Comparison of ENCODE assay signal across 14 cellular contexts in the genomic region with DNA sequence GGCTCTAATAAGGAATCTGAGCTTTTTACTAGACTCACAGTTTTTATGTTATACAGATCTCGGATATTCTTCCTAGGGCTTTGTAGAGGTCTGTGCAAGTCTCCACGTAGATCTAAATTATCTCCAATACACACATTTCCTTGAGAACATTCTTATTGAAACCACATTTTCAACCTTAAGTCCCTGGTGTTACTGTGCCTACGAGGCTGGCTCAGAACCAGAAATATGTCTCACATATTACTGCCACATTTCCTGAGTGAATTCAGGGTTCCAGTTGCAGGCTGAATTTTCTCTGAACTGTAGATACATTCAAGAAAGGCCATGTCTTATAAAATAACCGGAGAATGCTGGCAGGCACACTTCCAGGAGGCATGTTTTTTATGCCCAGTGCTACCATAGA. TPM values are rescaled to one million over a fixed set of nuclear protein-coding genes. Genes with fewer than 3 reads are reported as not detected.
DNase-seq lines count a peak whose midpoint lies in the region; ATAC-seq and TF ChIP-seq lines count a peak whose summit lies in the region.
"Had no signal": no experiment of that assay in that cellular context is flagged by ENCODE, and none has a peak within 500 bp of the region (broad histone marks: within the 10 kb centered on the region; RNA-seq: fewer than 3 reads in every experiment).

No MANE protein-coding gene starts in this region.

- H3K9me3 ChIP-seq in mesenchymal stem cell (ENCODE audit: control insufficient read depth, low read length) (no peaks in the 10 kb centered on the region), Caco-2 (no peaks in the 10 kb centered on the region), H9 (ENCODE audit: control insufficient read depth, low read depth, low read length) (no peaks in the 10 kb centered on the region)

- H3K4me3 Mint-ChIP-seq in Caco-2 (ENCODE audit: unreplicated experiment) (no peak overlapping the region), H9 (no peak overlapping the region)

- H3T11ph ChIP-seq in H9 (ENCODE audit: low read length): no peak overlapping the region

- H2BK15ac ChIP-seq in mesenchymal stem cell (ENCODE audit: low read depth, poor library complexity, severe bottlenecking) (no peak overlapping the region), H9 (ENCODE audit: low read depth, low read length) (no peak overlapping the region)

- H3K27ac Mint-ChIP-seq in Caco-2 (ENCODE audit: unreplicated experiment) (no peak overlapping the region), H9 (no peak overlapping the region)

- H3K14ac ChIP-seq in mesenchymal stem cell (ENCODE audit: low read length in 2 of 2) (no peak overlapping the region), H9 (ENCODE audit: insufficient read depth, low read length) (no peak overlapping the region)

- H3K36me3 Mint-ChIP-seq in Caco-2 (ENCODE audit: insufficient read depth, unreplicated experiment) (no peaks in the 10 kb centered on the region), H9 (ENCODE audit: insufficient read depth in 1 of 3, low read depth in 3 of 3) (no peaks in the 10 kb centered on the region; a peak in 1 of 7 replicates)

- DNase-seq in BJ (ENCODE audit: low read depth) (peak; percentile 32), LHCN-M2 (ENCODE audit: low read depth) (peak; percentile 34), cardiac fibroblast (ENCODE audit: low read depth in 2 of 2) (peak; percentile 48 to 50), mesenchymal stem cell (no peak), Caco-2 (no peak), mucosa of gallbladder (ENCODE audit: low spot score) (no peak), H9 (no peak)
- DNase-seq: activated T-cell treated with anti-CD3 and anti-CD28 coated beads, Interleukin-2, amount 50 U/mL, for 1 hour; Calu3; Kasumi-1; NCI-H1694 treated with DMSO at 0.1 percent for 48 hours; stimulated activated naive CD4-positive, alpha-beta T cell had no signal

- H4K8ac ChIP-seq in mesenchymal stem cell (ENCODE audit: low read length) (no peak overlapping the region), H9 (replicated peaks; ENCODE audit: insufficient read length, low read depth, low read length) (no peak overlapping the region)

- no peak overlapping the region for H3K4ac ChIP-seq in mesenchymal stem cell (ENCODE audit: low read depth in 1 of 2, low read length in 2 of 2)
- no peak overlapping the region for H3K4ac ChIP-seq in H9 (ENCODE audit: low read depth, low read length)

- H4K91ac ChIP-seq in mesenchymal stem cell (ENCODE audit: low read length) (no peak overlapping the region), H9 (ENCODE audit: insufficient read length, low read depth, low read length) (no peak overlapping the region)

- no peak overlapping the region for H3K56ac ChIP-seq in H9 (ENCODE audit: insufficient read length, low read depth, low read length)

- no peaks in the 10 kb centered on the region for H3K79me2 ChIP-seq in H9 (ENCODE audit: insufficient read depth, low read length)
- H3K79me2 ChIP-seq: parathyroid adenoma had no signal

- no peak overlapping the region for H2BK120ac ChIP-seq in mesenchymal stem cell (ENCODE audit: low read depth, low read length)
- no peak overlapping the region for H2BK120ac ChIP-seq in H9 (ENCODE audit: low read depth, low read length, poor library complexity, severe bottlenecking)

- H3K4me1 Mint-ChIP-seq in Caco-2 (ENCODE audit: low read depth, unreplicated experiment) (no peaks in the 10 kb centered on the region), H9 (no peaks in the 10 kb centered on the region)

- POLR2A ChIA-PET in BJ (lab: Charles Lee) (no interaction called here), Caco-2 (lab: Charles Lee) (no interaction called here)

- 84% methylated on average over 4 of the region's 4 CpGs for WGBS in mesenchymal stem cell
- WGBS in H9 (ENCODE audit: extremely low coverage, insufficient read length, low lambda C conversion rate): no CpG with 5 or more reads among the region's 4 CpGs

- intact Hi-C loops in Caco-2 (cut with micrococcal nuclease; ENCODE audit: unreplicated experiment): no loop called here

- H2BK12ac ChIP-seq in mesenchymal stem cell (ENCODE audit: low read length in 2 of 2) (no peak overlapping the region), H9 (ENCODE audit: insufficient read length, low read depth, low read length) (no peak overlapping the region)

- ATAC-seq in GM21717 (IDR thresholded peaks at IDR 0.05; ENCODE audit: unreplicated experiment): no peak

- H3K9me3 Mint-ChIP-seq in Caco-2 (ENCODE audit: unreplicated experiment) (no peaks in the 10 kb centered on the region), H9 (no peaks in the 10 kb centered on the region; a peak in 1 of 5 replicates)

- no peaks in the 10 kb centered on the region for H3K36me3 ChIP-seq in BJ (ENCODE audit: control insufficient read depth, insufficient read depth, low read length)
- no peaks in the 10 kb centered on the region for H3K36me3 ChIP-seq in mesenchymal stem cell (ENCODE audit: control insufficient read depth in 1 of 2, insufficient read depth in 2 of 2, low read depth in 1 of 2, low read length in 2 of 2)
- H3K36me3 ChIP-seq in Caco-2 (ENCODE audit: control insufficient read depth, insufficient read depth, low read length): no peaks in the 10 kb centered on the region

- H3K23ac ChIP-seq in mesenchymal stem cell (ENCODE audit: low read length in 2 of 2) (no peak overlapping the region), H9 (ENCODE audit: insufficient read length, low read depth, low read length) (no peak overlapping the region)

- H3K4me3 ChIP-seq in BJ (ENCODE audit: low read depth, low read length) (no peak overlapping the region), cardiac fibroblast (replicated peaks in 1 of 2; ENCODE audit: low read depth in 2 of 2, low read length in 2 of 2) (no peak overlapping the region), mesenchymal stem cell (ENCODE audit: insufficient read depth in 1 of 2, low read depth in 1 of 2, low read length in 2 of 2) (no peak overlapping the region), Caco-2 (ENCODE audit: low read depth, low read length) (no peak overlapping the region)

- H2AK5ac ChIP-seq in mesenchymal stem cell (ENCODE audit: low read length, severe bottlenecking) (no peak overlapping the region), H9 (ENCODE audit: insufficient read length, low read length) (no peak overlapping the region)

- H3K27me3 ChIP-seq in BJ (ENCODE audit: control insufficient read depth, insufficient read depth, low read length) (no peaks in the 10 kb centered on the region), mesenchymal stem cell (ENCODE audit: control insufficient read depth in 1 of 2, insufficient read depth in 1 of 2, low read length in 2 of 2) (no peaks in the 10 kb centered on the region), Caco-2 (replicated peaks; ENCODE audit: control insufficient read depth, insufficient read depth, low read length) (no peaks in the 10 kb centered on the region), H9 (ENCODE audit: insufficient read depth, low read length) (no peaks in the 10 kb centered on the region)

- peak overlapping the region; percentile 32 for H3K9ac ChIP-seq in mesenchymal stem cell (ENCODE audit: low read length)
- no peak overlapping the region for H3K9ac ChIP-seq in H9 (ENCODE audit: extremely low read depth, insufficient read length, low read length)
- H3K9ac ChIP-seq: parathyroid adenoma had no signal

- no peaks in the 10 kb centered on the region for H3K23me2 ChIP-seq in H9 (ENCODE audit: insufficient read length, low read depth, low read length, poor library complexity, severe bottlenecking)

- H4K5ac ChIP-seq in H9 (ENCODE audit: insufficient read length, low read depth, low read length): no peak overlapping the region

- H2BK5ac ChIP-seq in mesenchymal stem cell (ENCODE audit: low read depth, low read length, poor library complexity, severe bottlenecking): no peak overlapping the region
- no peak overlapping the region for H2BK5ac ChIP-seq in H9 (ENCODE audit: insufficient read length, low read length)

- H3K27me3 Mint-ChIP-seq in Caco-2 (ENCODE audit: insufficient read depth, unreplicated experiment) (peaks cover 10% of the 10 kb centered on the region), H9 (ENCODE audit: low read depth) (no peaks in the 10 kb centered on the region)

- no peaks in the 10 kb centered on the region for H3K4me1 ChIP-seq in mesenchymal stem cell (ENCODE audit: control insufficient read depth, insufficient read depth, low read depth, low read length)
- H3K4me1 ChIP-seq in Caco-2: no peaks in the 10 kb centered on the region
- no peaks in the 10 kb centered on the region for H3K4me1 ChIP-seq in H9 (ENCODE audit: insufficient read depth, low read length)
- H3K4me1 ChIP-seq: parathyroid adenoma had no signal

- H3K18ac ChIP-seq in mesenchymal stem cell (ENCODE audit: low read depth in 1 of 2, low read length in 2 of 2) (no peak overlapping the region), H9 (ENCODE audit: insufficient read length, low read depth, low read length) (no peak overlapping the region)

- no peaks in the 10 kb centered on the region for H4K20me1 ChIP-seq in H9 (ENCODE audit: control insufficient read depth, insufficient read depth, insufficient read length)

- BruUV-seq in Caco-2 (replicated peaks; lab: Mats Ljungman, UMichigan): no TSS peak

- H2AFZ ChIP-seq in mesenchymal stem cell (ENCODE audit: low read depth, low read length) (no peak overlapping the region), H9 (ENCODE audit: low read length) (no peak overlapping the region)
- H2AFZ ChIP-seq: parathyroid adenoma had no signal

- H3K27ac ChIP-seq in mesenchymal stem cell (ENCODE audit: low read length, poor library complexity, severe bottlenecking): no peak overlapping the region
- no peak overlapping the region for H3K27ac ChIP-seq in H9 (ENCODE audit: insufficient read length, low read depth, low read length)
- H3K27ac ChIP-seq: parathyroid adenoma had no signal

- TF ChIP-seq CTCF in BJ (IDR thresholded peaks at IDR 0.05; ENCODE audit: insufficient read depth, low read depth, low read length) (no peak), cardiac fibroblast (IDR thresholded peaks at IDR 0.05; ENCODE audit: low read depth, low read length) (no peak), Caco-2 (IDR thresholded peaks at IDR 0.05; ENCODE audit: insufficient read depth in 1 of 2, low read depth in 1 of 2, low read length in 1 of 2, severe bottlenecking in 1 of 2, unreplicated experiment in 1 of 2) (no peak), H9 (conservative IDR thresholded peaks at IDR 0.05) (no peak)

- H2BK20ac ChIP-seq in H9 (ENCODE audit: low read depth, low read length, poor library complexity, severe bottlenecking): no peak overlapping the region

- no peak overlapping the region for H3K4me2 ChIP-seq in mesenchymal stem cell (ENCODE audit: low read length, poor library complexity, severe bottlenecking)
- no peak overlapping the region for H3K4me2 ChIP-seq in H9 (ENCODE audit: insufficient read depth, insufficient read length, low read length)

- no peaks in the 10 kb centered on the region for H3K79me1 ChIP-seq in mesenchymal stem cell (replicated peaks; ENCODE audit: low read length, poor library complexity, severe bottlenecking)
- H3K79me1 ChIP-seq in H9 (ENCODE audit: insufficient read depth, low read depth, low read length, poor library complexity, severe bottlenecking): no peaks in the 10 kb centered on the region

- CTCF ChIA-PET in BJ (lab: Yijun Ruan, JAX) (no interaction called here), Caco-2 (lab: Charles Lee) (no interaction called here)

RNA-seq across cellular contexts. Expression of gene INHBA, which starts 46.5 kb away (rescaled TPM):
- 19.7 and 33.4 TPM in 2 replicates for polyA plus RNA-seq in BJ (2011; rRNA removed)
- 45.5 and 64.4 TPM in 2 replicates for polyA minus RNA-seq in BJ (2011; rRNA and poly(A)+ RNA removed)
- total RNA-seq in LHCN-M2 (2014; rRNA removed) (3.0 and 3.6 TPM in 2 replicates), Caco-2 (2022) (0.52 and 0.72 TPM in 2 replicates), mucosa of gallbladder (17.9 TPM), H9 (2021) (1.6 and 1.7 TPM in 2 replicates)
- 37.6 TPM for polyA plus RNA-seq in LHCN-M2 (2012)
- 22.1 TPM for polyA plus RNA-seq in mesenchymal stem cell (2013, experiment 1 of 2)
- polyA plus RNA-seq in mesenchymal stem cell (2013, experiment 2 of 2): 22.6 TPM

Comparison
In these comparisons a context has a peak if more than half of its experiments do, and no peak if none do; other contexts are left out.
1. DNase-seq: peak in BJ (single experiment), LHCN-M2 (single experiment) and cardiac fibroblast (2 of 2); none in mesenchymal stem cell (single experiment), Caco-2 (0 of 2), mucosa of gallbladder (single experiment) and H9 (single experiment).